ENCODE assay signal across 1 cellular context in the genomic region with DNA sequence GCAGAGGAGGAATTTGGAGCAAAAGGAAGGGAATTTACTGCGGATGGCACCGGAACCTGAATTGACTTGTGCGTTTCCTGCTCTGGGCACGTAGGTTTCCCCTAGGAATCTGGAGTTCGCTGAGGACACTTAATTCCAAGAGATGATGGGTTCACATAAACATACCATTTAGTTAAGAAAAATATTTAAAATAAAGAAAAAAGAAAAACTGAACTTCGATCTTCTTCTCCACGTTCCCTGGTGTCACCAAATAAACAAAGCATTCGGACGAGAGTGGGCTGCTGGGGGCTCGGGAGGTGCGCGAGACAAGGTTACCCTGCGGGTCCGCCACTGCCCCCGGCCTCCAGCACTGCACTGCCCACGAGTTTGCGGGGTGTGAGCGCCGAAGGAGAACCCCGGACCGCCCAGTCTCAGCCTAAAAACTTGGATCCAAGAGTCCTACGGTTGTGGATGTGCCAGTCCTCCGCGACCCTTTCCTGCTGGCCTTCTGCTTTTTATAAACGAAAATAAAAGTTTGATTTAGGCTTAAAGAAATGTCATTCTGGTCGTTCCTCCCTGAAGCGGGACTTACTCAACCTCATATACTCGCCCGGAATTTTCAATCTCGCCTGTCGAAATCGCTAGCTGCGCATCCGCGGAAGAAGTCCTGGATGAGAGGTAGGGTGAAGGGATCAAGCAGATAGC.
TF ChIP-seq lines count a peak whose summit lies in the region.

No MANE protein-coding gene starts in this region.

TF ChIP-seq in IMR-90, 13 proteins besides CTCF, POLR2A, EP300 and RAD21 (continued from another document):
- TF ChIP-seq, protein P1, sequence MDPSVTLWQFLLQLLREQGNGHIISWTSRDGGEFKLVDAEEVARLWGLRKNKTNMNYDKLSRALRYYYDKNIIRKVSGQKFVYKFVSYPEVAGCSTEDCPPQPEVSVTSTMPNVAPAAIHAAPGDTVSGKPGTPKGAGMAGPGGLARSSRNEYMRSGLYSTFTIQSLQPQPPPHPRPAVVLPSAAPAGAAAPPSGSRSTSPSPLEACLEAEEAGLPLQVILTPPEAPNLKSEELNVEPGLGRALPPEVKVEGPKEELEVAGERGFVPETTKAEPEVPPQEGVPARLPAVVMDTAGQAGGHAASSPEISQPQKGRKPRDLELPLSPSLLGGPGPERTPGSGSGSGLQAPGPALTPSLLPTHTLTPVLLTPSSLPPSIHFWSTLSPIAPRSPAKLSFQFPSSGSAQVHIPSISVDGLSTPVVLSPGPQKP (IDR thresholded peaks at IDR 0.05; ENCODE audit: borderline replicate concordance, low read depth, low read length), result no peak
- TF ChIP-seq RFX5 (IDR thresholded peaks at IDR 0.05; ENCODE audit: low read depth, low read length) (no peak), MAZ (IDR thresholded peaks at IDR 0.05; ENCODE audit: borderline replicate concordance, low read depth, low read length) (no peak)
TF ChIP-seq in IMR-90: peak in this region for 0.
